26 cellular contexts compared by ENCODE assay signal in genomic region chr21:25635310-25635709, GRCh38. TPM values are rescaled to one million over a fixed set of nuclear protein-coding genes. Genes with fewer than 3 reads are reported as not detected.
"Had no signal": no experiment of that assay in that cellular context is flagged by ENCODE, and none has a peak within 500 bp of the region (broad histone marks: within the 10 kb centered on the region; RNA-seq: fewer than 3 reads in every experiment).

No MANE protein-coding gene starts in this region.

- H3K27me3 ChIP-seq: body of pancreas, esophagus muscularis mucosa had no signal

- H3K36me3 Mint-ChIP-seq: memory B cell had no signal

- H3K4me3 Mint-ChIP-seq: activated B cell treated with CpG ODN at 0.5 μM for 24 hours; activated naive CD8-positive, alpha-beta T cell; activated T-cell treated with anti-CD3 and anti-CD28 coated beads, Interleukin-2, amount 50 U/mL, for 72 hours; memory B cell had no signal

- H3K4me3 ChIP-seq: body of pancreas, esophagus muscularis mucosa, heart right ventricle, pancreas, prostate gland, sigmoid colon, tibial nerve had no signal

- H3K36me3 ChIP-seq: esophagus muscularis mucosa, heart right ventricle, pancreas, prostate gland, sigmoid colon, tibial nerve had no signal

- H3K4me1 ChIP-seq: foreskin keratinocyte, pancreas, prostate gland had no signal

- H3K9me3 Mint-ChIP-seq: activated B cell treated with CpG ODN at 0.5 μM for 24 hours, memory B cell had no signal

- ATAC-seq: activated T-cell treated with anti-CD3 and anti-CD28 coated beads, Interleukin-2, amount 50 U/mL, for 72 hours; body of pancreas; foreskin keratinocyte; heart right ventricle; naive thymus-derived CD4-positive, alpha-beta T cell; pancreas had no signal

- H3K27ac ChIP-seq: body of pancreas, esophagus muscularis mucosa, foreskin keratinocyte, heart right ventricle, pancreas, prostate gland, sigmoid colon, tibial nerve had no signal

- H3K9me3 ChIP-seq: body of pancreas, esophagus muscularis mucosa, heart right ventricle, pancreas, prostate gland, sigmoid colon, tibial nerve had no signal

- H3K27ac Mint-ChIP-seq: activated B cell treated with CpG ODN at 0.5 μM for 24 hours; activated naive CD8-positive, alpha-beta T cell; activated T-cell treated with anti-CD3 and anti-CD28 coated beads, Interleukin-2, amount 50 U/mL, for 72 hours; memory B cell; naive thymus-derived CD4-positive, alpha-beta T cell had no signal

- DNase-seq: activated B cell treated with CpG ODN at 0.5 μM for 24 hours; activated CD4-positive, alpha-beta T cell treated with anti-CD3 and anti-CD28 coated beads for 4 hours; activated effector memory CD4-positive, alpha-beta T cell treated with Interleukin-2 at 50 U/mL for 16 hours; activated naive CD4-positive, alpha-beta T cell treated with Interleukin-2 at 50 U/mL for 16 hours; activated T-cell treated with anti-CD3 and anti-CD28 coated beads for 4 hours; activated T-cell treated with anti-CD3 and anti-CD28 coated beads, Interleukin-2, amount 50 U/mL, for 72 hours; anterior cingulate cortex; body of pancreas; dermis blood vessel endothelial cell; effector CD4-positive, alpha-beta T cell; foreskin keratinocyte; heart right ventricle; midbrain; naive thymus-derived CD4-positive, alpha-beta T cell; nucleus accumbens; pancreas; retina; sigmoid colon; small intestine; stimulated activated naive CD4-positive, alpha-beta T cell treated with Interleukin-2 at 50 U/mL for 16 hours; T-helper 2 cell had no signal

RNA-seq across cellular contexts. Expression of gene JAM2, which starts 3.7 kb away (rescaled TPM):
- total RNA-seq: foreskin keratinocyte had no signal
- polyA plus RNA-seq: foreskin keratinocyte had no signal
